29 cellular contexts compared by ENCODE assay signal in the genomic region with DNA sequence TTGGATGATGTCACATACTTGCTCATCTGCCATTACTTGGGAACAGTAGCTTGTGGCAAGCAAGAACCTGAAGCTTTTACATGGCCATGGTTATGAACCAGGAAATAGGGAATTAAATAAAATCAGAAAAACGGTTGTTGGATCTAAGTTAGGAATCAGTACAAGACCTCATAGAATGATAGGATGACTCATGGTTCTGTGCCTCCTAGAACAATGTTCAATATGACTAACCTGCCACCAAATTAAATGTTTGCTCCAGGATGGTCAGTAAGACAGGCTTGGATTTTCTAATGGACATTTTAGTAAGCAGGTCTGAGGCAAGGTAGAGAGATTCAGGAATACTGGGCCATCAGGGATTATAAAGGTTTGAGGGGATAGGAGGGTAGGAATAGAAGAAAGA.
DNase-seq lines count a peak whose midpoint lies in the region; FAIRE-seq and TF ChIP-seq lines count a peak whose summit lies in the region.
"Had no signal": no experiment of that assay in that cellular context is flagged by ENCODE, and none has a peak within 500 bp of the region (broad histone marks: within the 10 kb centered on the region; RNA-seq: fewer than 3 reads in every experiment).

No MANE protein-coding gene starts in this region.

- no peak for TF ChIP-seq POLR2A in endothelial cell of umbilical vein (IDR thresholded peaks at IDR 0.05; ENCODE audit: low read depth, low read length)

- intact Hi-C loops in endothelial cell of umbilical vein (cut with micrococcal nuclease), result no loop called here

- H3K4me3 ChIP-seq in endothelial cell of umbilical vein (replicated peaks in 1 of 3; ENCODE audit: insufficient read depth in 1 of 3, low read depth in 1 of 3, low read length in 3 of 3) (no peak overlapping the region), smooth muscle cell (no peak overlapping the region)
- H3K4me3 ChIP-seq: ascending aorta, left lung, Peyer's patch, SJSA1, spleen, thoracic aorta had no signal

- H2AFZ ChIP-seq in endothelial cell of umbilical vein (ENCODE audit: low read depth, low read length), result no peak overlapping the region
- H2AFZ ChIP-seq in smooth muscle cell (ENCODE audit: low read depth), result no peak overlapping the region

- H3K9me1 ChIP-seq in endothelial cell of umbilical vein (replicated peaks; ENCODE audit: control insufficient read depth, extremely low read depth, insufficient read depth, low read length), result no peaks in the 10 kb centered on the region

- H3K4me1 ChIP-seq in endothelial cell of umbilical vein (ENCODE audit: control insufficient read depth, extremely low read depth, insufficient read depth, low read length) (no peaks in the 10 kb centered on the region), smooth muscle cell (ENCODE audit: low read depth) (no peaks in the 10 kb centered on the region)
- H3K4me1 ChIP-seq: ascending aorta, left lung, Peyer's patch, SJSA1, spleen had no signal

- H3F3A ChIP-seq in smooth muscle cell (ENCODE audit: low read depth), result no peaks in the 10 kb centered on the region

- TF ChIP-seq CTCF in endothelial cell of umbilical vein (IDR thresholded peaks at IDR 0.05; ENCODE audit: extremely low read depth in 1 of 2, insufficient read depth in 1 of 2, low read depth in 1 of 2, low read length in 2 of 2) (no peak), smooth muscle cell (IDR thresholded peaks at IDR 0.05; ENCODE audit: borderline replicate concordance, insufficient read depth, poor library complexity, severe bottlenecking) (no peak)

- no TSS peak for BruUV-seq in endothelial cell of umbilical vein (replicated peaks; lab: Mats Ljungman, UMichigan)

- POLR2A ChIA-PET in endothelial cell of umbilical vein (lab: Charles Lee), result no interaction called here

- no peak for FAIRE-seq in endothelial cell of umbilical vein (lab: Jason Lieb, UNC)

- no peak overlapping the region for H3K9ac ChIP-seq in endothelial cell of umbilical vein (replicated peaks; ENCODE audit: extremely low read depth, insufficient read depth, low read length)
- no peak overlapping the region for H3K9ac ChIP-seq in smooth muscle cell (ENCODE audit: low read depth)

- dilution Hi-C loops in endothelial cell of umbilical vein (cut with MboI; ENCODE audit: extremely low pct_ligation_motif_present, low sequenced_read_pairs), result no loop called here

- H3K9me3 ChIP-seq in endothelial cell of umbilical vein (replicated peaks; ENCODE audit: control insufficient read depth, insufficient read depth, low read length) (no peaks in the 10 kb centered on the region), smooth muscle cell (replicated peaks; ENCODE audit: low read depth) (no peaks in the 10 kb centered on the region)
- H3K9me3 ChIP-seq: ascending aorta, left lung, Peyer's patch, SJSA1, spleen, thoracic aorta had no signal

- H4K20me1 ChIP-seq in endothelial cell of umbilical vein (replicated peaks; ENCODE audit: control insufficient read depth, extremely low read depth, insufficient read depth, low read length) (no peaks in the 10 kb centered on the region), smooth muscle cell (ENCODE audit: low read depth) (no peaks in the 10 kb centered on the region)

- in situ Hi-C loops in KBM-7 (cut with MboI; ENCODE audit: low pct_unique_long_range_greater_than_20kb, low sequenced_read_pairs), result no loop called here

- DNase-seq in DMS53 treated with DMSO at 0.1 percent for 48 hours (lab: John Stamatoyannopoulos, UW; ENCODE audit: unreplicated experiment) (peak; percentile 4), M059J (ENCODE audit: low read depth) (peak; percentile 41), endothelial cell of umbilical vein (ENCODE audit: low read depth, low spot score) (no peak), renal cortical epithelial cell (ENCODE audit: low read depth) (peak; percentile 44), smooth muscle cell (lab: John Stamatoyannopoulos, UW; ENCODE audit: unreplicated experiment) (no peak), KBM-7 (no peak)
- DNase-seq in activated CD4-positive, alpha-beta T cell treated with anti-CD3 and anti-CD28 coated beads, Interleukin-2, amount 50 U/mL, for 1 hour, result no peak
- DNase-seq: activated B cell treated with CpG ODN at 0.5 μM for 24 hours; activated CD4-positive, alpha-beta T cell treated with anti-CD3 and anti-CD28 coated beads, Interleukin-2, amount 50 U/mL, for 4 hours; activated gamma-delta T cell treated with Interleukin-2 at 50 U/mL for 16 hours; activated naive CD8-positive, alpha-beta T cell treated with anti-CD3 and anti-CD28 coated beads, Interleukin-2, amount 10 ng/mL, durations not matched to agents 7 days and 5 days; activated T-cell treated with anti-CD3 and anti-CD28 coated beads, Interleukin-2, amount 50 U/mL, for 48 hours; C1 segment of cervical spinal cord; COR-L47; GF-D8; left lung; NCI-H1092 treated with DMSO at 0.1 percent for 48 hours; NCI-H1694 treated with DMSO at 0.1 percent for 48 hours; NCI-H446 treated with DMSO at 0.1 percent for 48 hours; NCI-H774; Peyer's patch; right cardiac atrium; spleen; stimulated activated CD4-positive, alpha-beta T cell treated with anti-CD3 and anti-CD28 coated beads, Interleukin-2, amount 100 ng/mL, for 24 hours; stimulated activated naive CD8-positive, alpha-beta T cell treated with anti-CD3 and anti-CD28 coated beads, Interleukin-15, amount 100 ng/mL, for 72 hours; T-cell had no signal

- CTCF ChIA-PET in endothelial cell of umbilical vein (lab: Charles Lee), result interaction anchor here (0.6 kb wide), 1 partner anchor 748 kb away, joined by 3 read pairs; no protein-coding TSS in a partner anchor

- H3K27ac ChIP-seq in endothelial cell of umbilical vein (ENCODE audit: insufficient read depth, low read depth, low read length), result no peak overlapping the region
- no peak overlapping the region for H3K27ac ChIP-seq in smooth muscle cell (ENCODE audit: low read depth)
- H3K27ac ChIP-seq: ascending aorta, left lung, Peyer's patch, SJSA1, spleen, thoracic aorta had no signal

- H3K79me2 ChIP-seq in endothelial cell of umbilical vein (ENCODE audit: control insufficient read depth, insufficient read depth, low read length) (no peaks in the 10 kb centered on the region), smooth muscle cell (ENCODE audit: low read depth) (no peaks in the 10 kb centered on the region)

- H3K4me2 ChIP-seq in endothelial cell of umbilical vein (ENCODE audit: insufficient read depth, low read length) (no peak overlapping the region), smooth muscle cell (no peak overlapping the region)

- WGBS in smooth muscle cell (ENCODE audit: low lambda C conversion rate), result 80% methylated on average over 1 of the region's 1 CpG

- H3K36me3 ChIP-seq in endothelial cell of umbilical vein (ENCODE audit: control insufficient read depth in 2 of 2, extremely low read depth in 1 of 2, insufficient read depth in 2 of 2, low read length in 2 of 2) (no peaks in the 10 kb centered on the region), smooth muscle cell (ENCODE audit: low read depth) (no peaks in the 10 kb centered on the region)
- H3K36me3 ChIP-seq: ascending aorta, left lung, Peyer's patch, SJSA1, spleen, thoracic aorta had no signal

- no peaks in the 10 kb centered on the region for H3K27me3 ChIP-seq in endothelial cell of umbilical vein (ENCODE audit: control insufficient read depth in 2 of 2, insufficient read depth in 2 of 2, low read length in 2 of 2)
- H3K27me3 ChIP-seq in smooth muscle cell (ENCODE audit: low read depth), result no peaks in the 10 kb centered on the region
- H3K27me3 ChIP-seq: ascending aorta, left lung, Peyer's patch, SJSA1, spleen had no signal

TF ChIP-seq in endothelial cell of umbilical vein, 7 proteins besides CTCF, POLR2A, EP300 and RAD21:
- TF ChIP-seq MYC (IDR thresholded peaks at IDR 0.05; ENCODE audit: low read depth, low read length) (no peak), FOS (IDR thresholded peaks at IDR 0.05; ENCODE audit: borderline replicate concordance, insufficient read depth, low read length) (peak; percentile 10), EZH2 (IDR thresholded peaks at IDR 0.05; ENCODE audit: borderline replicate concordance, low read depth, low read length, severe bottlenecking) (no peak), POLR2AphosphoS5 (IDR thresholded peaks at IDR 0.05; ENCODE audit: insufficient read depth, low read depth, low read length) (no peak), GATA2 (IDR thresholded peaks at IDR 0.05; ENCODE audit: insufficient read depth, insufficient read length, low read depth, low read length) (no peak), JUN (IDR thresholded peaks at IDR 0.05; ENCODE audit: borderline replicate concordance, insufficient read depth, insufficient read length, low read depth) (peak; percentile 5)
- TF ChIP-seq, protein P1, sequence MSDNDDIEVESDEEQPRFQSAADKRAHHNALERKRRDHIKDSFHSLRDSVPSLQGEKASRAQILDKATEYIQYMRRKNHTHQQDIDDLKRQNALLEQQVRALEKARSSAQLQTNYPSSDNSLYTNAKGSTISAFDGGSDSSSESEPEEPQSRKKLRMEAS (IDR thresholded peaks at IDR 0.05; ENCODE audit: insufficient read depth, insufficient read length), result no peak

Comparison
In these comparisons a context has a peak if more than half of its experiments do, and no peak if none do; other contexts are left out.
1. DNase-seq: peak in DMS53 treated with DMSO at 0.1 percent for 48 hours (single experiment), M059J (single experiment) and renal cortical epithelial cell (single experiment); none in endothelial cell of umbilical vein (single experiment), activated CD4-positive, alpha-beta T cell treated with anti-CD3 and anti-CD28 coated beads, Interleukin-2, amount 50 U/mL, for 1 hour (single experiment), smooth muscle cell (single experiment) and KBM-7 (single experiment).